8 cellular contexts compared by ENCODE assay signal in genomic region chr18:63951302-63951705, GRCh38. TPM values are rescaled to one million over a fixed set of nuclear protein-coding genes. Genes with fewer than 3 reads are reported as not detected.
A peak's percentile ranks its signal among the peaks of the same experiment; 100 is the strongest.
DNase-seq lines count a peak whose midpoint lies in the region; ATAC-seq and TF ChIP-seq lines count a peak whose summit lies in the region.

No MANE protein-coding gene starts in this region.

- intact Hi-C loops in activated naive CD4-positive, alpha-beta T cell treated with anti-CD3 and anti-CD28 coated beads for 36 hours (cut with micrococcal nuclease), result loop anchor here (1.0 to 5.0 kb wide), 11 partner anchors 12 to 1531 kb away; partner anchors contain the start of genes KDSR, PHLPP1 and VPS4B

- H2AFZ ChIP-seq in osteoblast (ENCODE audit: low read length), result no peak overlapping the region

- peak; percentile 31 for ATAC-seq in HG02588 (IDR thresholded peaks at IDR 0.05; ENCODE audit: unreplicated experiment)

- H3K4me1 Mint-ChIP-seq in activated naive CD4-positive, alpha-beta T cell treated with anti-CD3 and anti-CD28 coated beads for 36 hours (ENCODE audit: low read depth), result peaks cover 43% of the 10 kb centered on the region

- H3K79me2 ChIP-seq in osteoblast (ENCODE audit: insufficient read depth, low read length), result no peaks in the 10 kb centered on the region

- H3K27me3 ChIP-seq in osteoblast (ENCODE audit: insufficient read depth, low read length), result peaks cover 19% of the 10 kb centered on the region

- H3K36me3 Mint-ChIP-seq in activated naive CD4-positive, alpha-beta T cell treated with anti-CD3 and anti-CD28 coated beads for 36 hours (ENCODE audit: low read depth), result peaks cover 16% of the 10 kb centered on the region

- H3K4me3 Mint-ChIP-seq in activated naive CD4-positive, alpha-beta T cell treated with anti-CD3 and anti-CD28 coated beads for 36 hours, result peak overlapping the region; percentile 16

- H3K27ac ChIP-seq in osteoblast (ENCODE audit: low read depth, low read length), result no peak overlapping the region

- H3K9me3 ChIP-seq in osteoblast (ENCODE audit: low read depth, low read length), result no peaks in the 10 kb centered on the region

- no peak overlapping the region for H3K4me3 ChIP-seq in osteoblast (ENCODE audit: insufficient read depth, low read length)

- peak overlapping the region; percentile 2 for H3K27ac Mint-ChIP-seq in activated naive CD4-positive, alpha-beta T cell treated with anti-CD3 and anti-CD28 coated beads for 36 hours

- H3K9me3 Mint-ChIP-seq in activated naive CD4-positive, alpha-beta T cell treated with anti-CD3 and anti-CD28 coated beads for 36 hours, result peaks cover 4% of the 10 kb centered on the region

- no peak overlapping the region for H3K4me2 ChIP-seq in osteoblast (ENCODE audit: insufficient read depth, low read length)

- H3K4me1 ChIP-seq in osteoblast (ENCODE audit: insufficient read depth, low read length), result peaks cover 3% of the 10 kb centered on the region

- CTCF ChIA-PET in activated naive CD4-positive, alpha-beta T cell treated with anti-CD3 and anti-CD28 coated beads for 36 hours (lab: Charles Lee), result interaction anchor here (1.3 kb wide), 1 partner anchor 12 kb away, joined by 6 read pairs; no protein-coding TSS in a partner anchor

- peak; percentile 65 for DNase-seq in activated naive CD4-positive, alpha-beta T cell treated with anti-CD3 and anti-CD28 coated beads for 36 hours
- no peak for DNase-seq in activated naive CD4-positive, alpha-beta T cell (lab: John Stamatoyannopoulos, UW)
- DNase-seq in NCI-H226 (peak; percentile 26), osteoblast (ENCODE audit: insufficient read length, low spot score, missing footprints) (peak; percentile 60), NCI-H82 treated with DMSO at 0.1 percent for 48 hours (lab: John Stamatoyannopoulos, UW; ENCODE audit: unreplicated experiment) (no peak), NCI-H1092 treated with DMSO at 0.1 percent for 48 hours (lab: John Stamatoyannopoulos, UW) (no peak), cortex of kidney (lab: John Stamatoyannopoulos, UW) (no peak)

- peaks cover 20% of the 10 kb centered on the region for H3K27me3 Mint-ChIP-seq in activated naive CD4-positive, alpha-beta T cell treated with anti-CD3 and anti-CD28 coated beads for 36 hours (ENCODE audit: low read depth)

- no peaks in the 10 kb centered on the region for H4K20me1 ChIP-seq in osteoblast (ENCODE audit: insufficient read depth, low read length)

- no peaks in the 10 kb centered on the region for H3K36me3 ChIP-seq in osteoblast (ENCODE audit: insufficient read depth, low read length)

- TF ChIP-seq CTCF in osteoblast (IDR thresholded peaks at IDR 0.05; ENCODE audit: extremely low read depth, low read depth, low read length), result peak; percentile 45

RNA-seq across cellular contexts. Expression of gene HMSD, which starts 2.2 kb away (rescaled TPM):
- 10 to 100 TPM; 25.0 to 31.7 TPM for total RNA-seq in activated naive CD4-positive, alpha-beta T cell treated with anti-CD3 and anti-CD28 coated beads for 36 hours
- total RNA-seq in osteoblast, result under 0.01 and 1.4 TPM in 2 replicates

RNA-seq across cellular contexts. Expression of gene SERPINB8, which starts 18.6 kb away (rescaled TPM):
- total RNA-seq in activated naive CD4-positive, alpha-beta T cell treated with anti-CD3 and anti-CD28 coated beads for 36 hours, result 10 to 100 TPM; 10.5 to 11.7 TPM
- 30.4 and 31.8 TPM in 2 replicates for total RNA-seq in osteoblast

RNA-seq across cellular contexts. Expression of gene SERPINB10, which starts 43.5 kb away (rescaled TPM):
- not detected for total RNA-seq in activated naive CD4-positive, alpha-beta T cell treated with anti-CD3 and anti-CD28 coated beads for 36 hours
- 0.29 TPM in 1 of 2 replicates, not detected in the other for total RNA-seq in osteoblast

Comparison
In these comparisons a context has a peak if more than half of its experiments do, and no peak if none do; other contexts are left out.
1. DNase-seq: peak in activated naive CD4-positive, alpha-beta T cell treated with anti-CD3 and anti-CD28 coated beads for 36 hours (single experiment), NCI-H226 (single experiment) and osteoblast (single experiment); none in activated naive CD4-positive, alpha-beta T cell (0 of 4), NCI-H82 treated with DMSO at 0.1 percent for 48 hours (single experiment), NCI-H1092 treated with DMSO at 0.1 percent for 48 hours (single experiment) and cortex of kidney (single experiment).
2. RNA of gene HMSD, which starts 2.2 kb away (total RNA-seq): 25.0 to 31.7 TPM in activated naive CD4-positive, alpha-beta T cell treated with anti-CD3 and anti-CD28 coated beads for 36 hours; under 0.01 to 1.4 TPM in osteoblast; every median in the first group is over 10 times any median in the second.